ENCODE assay signal across 10 cellular contexts in the genomic region with DNA sequence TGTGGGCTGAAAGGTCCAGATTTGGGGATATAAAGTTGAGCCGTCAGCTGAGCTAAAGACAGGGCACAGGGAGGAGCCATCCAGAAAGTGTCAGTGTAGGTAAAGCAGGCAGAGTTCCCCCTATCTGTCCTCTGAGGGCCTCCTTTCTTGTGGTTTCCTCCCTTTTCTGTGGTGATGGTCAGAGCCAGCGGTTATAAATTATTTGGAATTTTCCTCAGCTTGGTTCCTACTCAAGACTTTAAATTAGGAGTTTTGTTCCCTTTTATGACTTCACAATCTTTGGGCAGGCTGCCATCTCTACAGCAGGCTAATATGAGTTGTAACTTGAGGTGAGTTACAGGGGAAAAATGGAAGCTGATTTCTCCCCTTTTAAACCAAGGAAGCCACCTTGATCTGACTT. TPM values are rescaled to one million over a fixed set of nuclear protein-coding genes. Genes with fewer than 3 reads are reported as not detected.
DNase-seq lines count a peak whose midpoint lies in the region; ATAC-seq and TF ChIP-seq lines count a peak whose summit lies in the region.
"Had no signal": no experiment of that assay in that cellular context is flagged by ENCODE, and none has a peak within 500 bp of the region (broad histone marks: within the 10 kb centered on the region; RNA-seq: fewer than 3 reads in every experiment).

No MANE protein-coding gene starts in this region.

- H4K20me1 ChIP-seq in PC-9 (ENCODE audit: insufficient read depth), result peaks cover 50% of the 10 kb centered on the region

- H2BK5ac ChIP-seq in trophoblast cell (ENCODE audit: low read depth, low read length, poor library complexity), result no peak overlapping the region

- no peak overlapping the region for H2AK5ac ChIP-seq in trophoblast cell (ENCODE audit: low read length)

- H3K9me3 ChIP-seq in PC-9 (ENCODE audit: insufficient read depth, low read depth), result no peaks in the 10 kb centered on the region
- no peaks in the 10 kb centered on the region for H3K9me3 ChIP-seq in trophoblast cell (ENCODE audit: insufficient read depth, low read depth, low read length)

- H3K4me2 ChIP-seq in PC-9 (no peak overlapping the region), trophoblast cell (ENCODE audit: low read length) (no peak overlapping the region)

- no peak overlapping the region for H3K9ac ChIP-seq in trophoblast cell (ENCODE audit: low read length)

- TF ChIP-seq CTCF in PC-9 (conservative IDR thresholded peaks at IDR 0.05), result no peak

- peaks cover 10% of the 10 kb centered on the region for H3K79me1 ChIP-seq in trophoblast cell (ENCODE audit: low read length)

- H4K91ac ChIP-seq in trophoblast cell (ENCODE audit: low read depth, low read length), result no peak overlapping the region

- H3K9me2 ChIP-seq in PC-9 (ENCODE audit: insufficient read depth), result no peaks in the 10 kb centered on the region

- WGBS in trophoblast cell (ENCODE audit: extremely low coverage, insufficient coverage, insufficient read length), result no CpG with 5 or more reads among the region's 2 CpGs

- H2AFZ ChIP-seq in PC-9 (no peak overlapping the region), trophoblast cell (ENCODE audit: insufficient read depth, low read length, poor library complexity) (no peak overlapping the region)

- no peak overlapping the region for H3K18ac ChIP-seq in trophoblast cell (ENCODE audit: low read length)

- H3K4me3 ChIP-seq in PC-9 (no peak overlapping the region), trophoblast cell (ENCODE audit: low read depth, low read length) (no peak overlapping the region)

- no peak overlapping the region for H2BK12ac ChIP-seq in trophoblast cell (ENCODE audit: low read length)

- H3K27me3 ChIP-seq in PC-9 (ENCODE audit: insufficient read depth, low read depth) (no peaks in the 10 kb centered on the region), trophoblast cell (ENCODE audit: insufficient read depth, low read length) (no peaks in the 10 kb centered on the region)

- DNase-seq in G401 (ENCODE audit: low spot score) (peak; percentile 43), PC-9 (no peak), dermis blood vessel endothelial cell (peak; percentile 51), trophoblast cell (no peak), UCSD-AML1 (lab: John Stamatoyannopoulos, UW; ENCODE audit: unreplicated experiment) (no peak), left ventricle myocardium superior (no peak), putamen (ENCODE audit: low spot score) (no peak)
- DNase-seq in activated CD4-positive, alpha-beta T cell treated with anti-CD3 and anti-CD28 coated beads, Interleukin-2, amount 50 U/mL, for 48 hours, result no peak
- DNase-seq: DND-41; effector memory CD8-positive, alpha-beta T cell had no signal

- POLR2A ChIA-PET in PC-9 (lab: Charles Lee; ENCODE audit: unreplicated experiment), result no interaction called here

- peak overlapping the region; percentile 50 for H3K4ac ChIP-seq in trophoblast cell (ENCODE audit: low read depth, low read length)

- H3K79me2 ChIP-seq in PC-9 (ENCODE audit: low read depth) (peaks cover 98% of the 10 kb centered on the region), trophoblast cell (ENCODE audit: control insufficient read depth, insufficient read depth, low read length, poor library complexity) (peaks cover 22% of the 10 kb centered on the region)

- CTCF ChIA-PET in PC-9 (lab: Charles Lee), result interaction anchor here (0.5 to 0.7 kb wide), 2 partner anchors 71 to 72 kb away, joined by 4 read pairs; no protein-coding TSS in a partner anchor

- intact Hi-C loops in PC-9 (cut with micrococcal nuclease; ENCODE audit: unreplicated experiment) (no loop called here), left ventricle myocardium superior (cut with micrococcal nuclease) (no loop called here)

- 0 out of 2 replicates have a peak, but pooled peaks cover under 1% of the 10 kb centered on the region for H3K36me3 ChIP-seq in PC-9 (ENCODE audit: low read depth)
- H3K36me3 ChIP-seq in trophoblast cell (ENCODE audit: control insufficient read depth in 1 of 2, insufficient read depth in 2 of 2, low read length in 2 of 2), result peaks cover 2 to 4% of the 10 kb centered on the region in 2 experiments

- no peak overlapping the region for H2BK120ac ChIP-seq in trophoblast cell (ENCODE audit: insufficient read depth, low read length, poor library complexity)

- H3F3A ChIP-seq in PC-9 (ENCODE audit: insufficient read depth, low read depth), result peaks cover 34% of the 10 kb centered on the region; the same call in 1 of the 2 replicates

- H4K8ac ChIP-seq in trophoblast cell (ENCODE audit: low read depth, low read length), result no peak overlapping the region

- H3K23ac ChIP-seq in trophoblast cell (ENCODE audit: low read length), result no peak overlapping the region

- in situ Hi-C loops in G401 (cut with HindIII; ENCODE audit: low sequenced_read_pairs), result no loop called here

- peaks cover 24% of the 10 kb centered on the region for H3K4me1 ChIP-seq in PC-9 (replicated peaks; ENCODE audit: insufficient read depth)
- H3K4me1 ChIP-seq in trophoblast cell (ENCODE audit: control insufficient read depth in 1 of 2, insufficient read depth in 2 of 2, low read length in 2 of 2), result peaks cover 37 to 43% of the 10 kb centered on the region in 2 experiments

- no peak overlapping the region for H4K12ac ChIP-seq in trophoblast cell (ENCODE audit: low read depth, low read length)

- no peak overlapping the region for H3K14ac ChIP-seq in trophoblast cell (ENCODE audit: low read length)

- H3K27ac ChIP-seq in PC-9 (0 out of 2 replicates have a peak overlapping the region, but pooled peaks have one; percentile 9), trophoblast cell (ENCODE audit: low read depth, low read length) (no peak overlapping the region)

- BruUV-seq in PC-9 (replicated peaks; lab: Mats Ljungman, UMichigan), result no TSS peak

- ATAC-seq in left ventricle myocardium superior, result no peak
- ATAC-seq: effector memory CD8-positive, alpha-beta T cell had no signal

RNA-seq across cellular contexts. Expression of a gene that starts 55.2 kb away (rescaled TPM):
- total RNA-seq in G401 (2014; rRNA removed; shearing (Covaris generic)), result 140 and 146 TPM in 2 replicates
- total RNA-seq in PC-9 (2021) (349 and 361 TPM in 2 replicates), dermis blood vessel endothelial cell (676 and 796 TPM in 2 replicates), left ventricle myocardium superior (33.7 TPM)
- polyA plus RNA-seq in trophoblast cell (2013), result 139 and 141 TPM in 2 replicates

Comparison
In these comparisons a context has a peak if more than half of its experiments do, and no peak if none do; other contexts are left out.
1. DNase-seq: peak in G401 (single experiment) and dermis blood vessel endothelial cell (single experiment); none in PC-9 (0 of 2), trophoblast cell (0 of 2), UCSD-AML1 (single experiment), activated CD4-positive, alpha-beta T cell treated with anti-CD3 and anti-CD28 coated beads, Interleukin-2, amount 50 U/mL, for 48 hours (0 of 2), left ventricle myocardium superior (single experiment) and putamen (single experiment).